16 cellular contexts compared by ENCODE assay signal in the genomic region with DNA sequence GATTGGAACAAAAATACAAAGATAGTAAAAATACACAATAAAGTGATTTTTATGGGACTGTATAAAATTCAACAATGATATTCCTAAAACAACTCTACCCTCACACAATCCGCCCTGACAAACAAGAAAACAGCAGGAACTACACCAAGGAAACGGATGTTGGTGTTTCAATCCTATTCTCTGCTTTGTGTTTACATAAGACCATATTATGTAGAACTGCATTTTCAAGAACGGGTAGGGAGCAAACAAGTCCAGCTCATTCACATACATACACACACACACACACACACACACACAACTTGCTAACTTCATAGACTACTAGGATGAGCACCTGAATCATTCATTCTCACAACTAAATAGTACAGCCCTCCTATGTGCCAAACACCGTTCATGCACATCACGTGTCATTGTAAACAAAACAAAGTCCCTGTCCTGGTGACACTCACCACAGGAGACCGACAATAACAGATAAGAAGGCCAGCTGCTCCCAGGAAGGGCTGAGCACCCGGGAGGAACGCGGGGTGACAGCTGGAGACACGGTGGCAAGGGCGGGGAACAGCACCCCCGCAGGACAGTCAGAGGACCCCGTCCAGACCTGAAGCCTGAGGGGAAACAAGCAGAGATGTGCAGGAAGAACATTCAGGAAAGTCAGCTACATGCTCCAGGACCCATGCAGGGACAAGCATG. TPM values are rescaled to one million over a fixed set of nuclear protein-coding genes. Genes with fewer than 3 reads are reported as not detected.
DNase-seq lines count a peak whose midpoint lies in the region; ATAC-seq and TF ChIP-seq lines count a peak whose summit lies in the region.
"Had no signal": no experiment of that assay in that cellular context is flagged by ENCODE, and none has a peak within 500 bp of the region (broad histone marks: within the 10 kb centered on the region; RNA-seq: fewer than 3 reads in every experiment).

No MANE protein-coding gene starts in this region.

- no peaks in the 10 kb centered on the region for H3K9me3 ChIP-seq in naive thymus-derived CD4-positive, alpha-beta T cell (ENCODE audit: control insufficient read depth in 2 of 3, low read length in 3 of 3)

- POLR2A ChIA-PET in naive thymus-derived CD4-positive, alpha-beta T cell (lab: Charles Lee), result interaction anchor here (0.6 kb wide), 1 partner anchor 468 kb away, joined by 3 read pairs; no protein-coding TSS in a partner anchor

- no peaks in the 10 kb centered on the region for H3K9me3 Mint-ChIP-seq in mesothelial cell of epicardium
- H3K9me3 Mint-ChIP-seq in naive thymus-derived CD4-positive, alpha-beta T cell, result no peaks in the 10 kb centered on the region
- H3K9me3 Mint-ChIP-seq: activated CD4-positive, alpha-beta T cell treated with anti-CD3 and anti-CD28 coated beads, Interleukin-2, amount 10 ng/mL, durations not matched to agents 7 days and 5 days had no signal

- H3K27ac Mint-ChIP-seq in mesothelial cell of epicardium, result peak overlapping the region; percentile 26
- H3K27ac Mint-ChIP-seq in naive thymus-derived CD4-positive, alpha-beta T cell, result no peak overlapping the region
- H3K27ac Mint-ChIP-seq: activated CD4-positive, alpha-beta T cell treated with anti-CD3 and anti-CD28 coated beads, Interleukin-2, amount 10 ng/mL, durations not matched to agents 7 days and 5 days had no signal

- ATAC-seq in HG02678 (IDR thresholded peaks at IDR 0.05; ENCODE audit: unreplicated experiment), result no peak
- ATAC-seq in naive thymus-derived CD4-positive, alpha-beta T cell, result no peak
- no peak for ATAC-seq in stimulated activated naive CD8-positive, alpha-beta T cell treated with anti-CD3 and anti-CD28 coated beads, Interleukin-15, Interleukin-2, amounts not matched to agents 100 U/mL and 50 U/mL, for 24 hours

- H3K27me3 Mint-ChIP-seq in mesothelial cell of epicardium (ENCODE audit: low read depth), result no peaks in the 10 kb centered on the region
- no peaks in the 10 kb centered on the region for H3K27me3 Mint-ChIP-seq in naive thymus-derived CD4-positive, alpha-beta T cell
- H3K27me3 Mint-ChIP-seq: activated CD4-positive, alpha-beta T cell treated with anti-CD3 and anti-CD28 coated beads, Interleukin-2, amount 10 ng/mL, durations not matched to agents 7 days and 5 days had no signal

- TF ChIP-seq CTCF in VCaP (conservative IDR thresholded peaks at IDR 0.05) (0 out of 2 replicates have a peak, but pooled peaks have one; percentile 16), mesothelial cell of epicardium (IDR thresholded peaks at IDR 0.05; ENCODE audit: unreplicated experiment) (no peak)

- H3K27me3 ChIP-seq in naive thymus-derived CD4-positive, alpha-beta T cell (ENCODE audit: control insufficient read depth in 2 of 2, insufficient read depth in 2 of 2, low read length in 2 of 2), result no peaks in the 10 kb centered on the region

- no peak overlapping the region for H3K4me3 ChIP-seq in naive thymus-derived CD4-positive, alpha-beta T cell (ENCODE audit: low read length)
- H3K4me3 ChIP-seq: skin epidermis had no signal

- peak overlapping the region; percentile 90 for H3K27ac ChIP-seq in VCaP
- H3K27ac ChIP-seq in naive thymus-derived CD4-positive, alpha-beta T cell (ENCODE audit: low read depth, low read length), result no peak overlapping the region
- H3K27ac ChIP-seq: skin epidermis had no signal

- peaks cover 14% of the 10 kb centered on the region for H3K36me3 Mint-ChIP-seq in mesothelial cell of epicardium
- H3K36me3 Mint-ChIP-seq in naive thymus-derived CD4-positive, alpha-beta T cell, result peaks cover 2 to 34% (median 15%) of the 10 kb centered on the region in 5 donors

- H3K36me3 ChIP-seq in naive thymus-derived CD4-positive, alpha-beta T cell (ENCODE audit: control insufficient read depth in 2 of 3, insufficient read depth in 3 of 3, low read length in 3 of 3), result peaks cover 0 to 12% (median 0%) of the 10 kb centered on the region in 3 experiments

- no peak overlapping the region for H3K4me3 Mint-ChIP-seq in mesothelial cell of epicardium
- no peak overlapping the region for H3K4me3 Mint-ChIP-seq in naive thymus-derived CD4-positive, alpha-beta T cell
- H3K4me3 Mint-ChIP-seq: activated CD4-positive, alpha-beta T cell treated with anti-CD3 and anti-CD28 coated beads, Interleukin-2, amount 10 ng/mL, durations not matched to agents 7 days and 5 days had no signal

- DNase-seq in DMS53 (lab: John Stamatoyannopoulos, UW) (peak; percentile 90), HT-29 (ENCODE audit: low spot score) (peak; percentile 42), mesothelial cell of epicardium (ENCODE audit: low spot score in 2 of 2, unreplicated experiment in 2 of 2) (no peak), HPDE6-E6E7 (ENCODE audit: extremely low spot score) (no peak)
- no peak for DNase-seq in naive thymus-derived CD4-positive, alpha-beta T cell
- DNase-seq in stimulated activated naive CD8-positive, alpha-beta T cell treated with anti-CD3 and anti-CD28 coated beads, Interleukin-15, Interleukin-2, amounts not matched to agents 100 U/mL and 50 U/mL, for 24 hours, result no peak
- DNase-seq: activated CD4-positive, alpha-beta T cell treated with anti-CD3 and anti-CD28 coated beads, Interleukin-2, amount 10 ng/mL, durations not matched to agents 7 days and 5 days; activated naive CD4-positive, alpha-beta T cell treated with anti-CD3 and anti-CD28 coated beads, Interleukin-2, amount 50 U/mL, for 16 hours; cortex of kidney; DMS79 treated with DMSO at 0.1 percent for 48 hours; GOT3; NCI-H1092; SHP77 treated with DMSO at 0.1 percent for 48 hours had no signal

- CTCF ChIA-PET in naive thymus-derived CD4-positive, alpha-beta T cell (lab: Charles Lee), result no interaction called here

- intact Hi-C loops in naive thymus-derived CD4-positive, alpha-beta T cell (cut with micrococcal nuclease), result no loop called here

- H3K4me1 Mint-ChIP-seq in mesothelial cell of epicardium, result no peaks in the 10 kb centered on the region
- H3K4me1 Mint-ChIP-seq in naive thymus-derived CD4-positive, alpha-beta T cell, result peaks cover 0 to 2% (median 0%) of the 10 kb centered on the region in 7 donors

- no peaks in the 10 kb centered on the region for H3K4me1 ChIP-seq in naive thymus-derived CD4-positive, alpha-beta T cell (ENCODE audit: control insufficient read depth in 2 of 2, insufficient read depth in 2 of 2, low read length in 2 of 2)

RNA-seq across cellular contexts. Expression of gene NPHP4, which starts 43.0 kb away (rescaled TPM):
- 11.0 and 15.8 TPM in 2 replicates for total RNA-seq in HT-29 (2014; rRNA removed; shearing (Covaris generic))
- total RNA-seq in mesothelial cell of epicardium, result 15.6 to 16.4 TPM (median 16.4 TPM) in 3 replicates
- 10 to 100 TPM in 3 of 5 experiments, 1 to 10 TPM in 2; 9.0 to 20.6 (median 11.1) TPM for total RNA-seq in naive thymus-derived CD4-positive, alpha-beta T cell
- polyA plus RNA-seq in naive thymus-derived CD4-positive, alpha-beta T cell, result 1 to 10 TPM in 1 of 2 donors, under 1 TPM in 1; 0.40 to 2.7 TPM

Comparison
In these comparisons a context has a peak if more than half of its experiments do, and no peak if none do; other contexts are left out.
1. DNase-seq: peak in DMS53 (single experiment) and HT-29 (single experiment); none in mesothelial cell of epicardium (0 of 2), naive thymus-derived CD4-positive, alpha-beta T cell (0 of 9), stimulated activated naive CD8-positive, alpha-beta T cell treated with anti-CD3 and anti-CD28 coated beads, Interleukin-15, Interleukin-2, amounts not matched to agents 100 U/mL and 50 U/mL, for 24 hours (single experiment) and HPDE6-E6E7 (single experiment).